ENCODE assay signal across 12 cellular contexts in the genomic region with DNA sequence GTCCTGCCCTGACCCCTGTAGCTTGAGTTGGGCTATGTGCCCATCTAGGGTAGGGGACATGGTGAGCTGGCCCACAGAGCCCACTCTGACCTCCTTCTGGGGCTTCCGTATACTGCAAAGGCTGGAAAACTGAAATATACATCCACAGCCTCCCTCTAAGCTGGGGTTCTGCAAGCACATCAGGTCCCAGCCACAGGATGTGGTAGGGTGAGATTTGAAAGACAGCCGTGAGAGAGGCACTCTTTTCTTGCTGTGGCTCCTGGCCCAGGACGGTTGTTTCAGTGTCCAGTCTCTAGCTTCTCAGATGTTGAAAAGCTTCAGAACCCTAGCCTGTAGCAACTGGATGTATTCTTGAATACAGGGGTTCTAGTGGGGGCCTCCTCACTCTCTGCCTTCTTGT.
DNase-seq lines count a peak whose midpoint lies in the region; ATAC-seq and TF ChIP-seq lines count a peak whose summit lies in the region.
"Had no signal": no experiment of that assay in that cellular context is flagged by ENCODE, and none has a peak within 500 bp of the region (broad histone marks: within the 10 kb centered on the region; RNA-seq: fewer than 3 reads in every experiment).

No MANE protein-coding gene starts in this region.

- H3K9me3 Mint-ChIP-seq in natural killer cell, result peaks cover 0 to 2% of the 10 kb centered on the region in 2 donors
- H3K9me3 Mint-ChIP-seq: brain had no signal

- H3K4me3 Mint-ChIP-seq in natural killer cell, result peak overlapping the region; percentile 67
- H3K4me3 Mint-ChIP-seq: activated T-cell treated with anti-CD3 and anti-CD28 coated beads, Interleukin-2, amount 50 U/mL, for 4 hours; brain had no signal

- H3K36me3 Mint-ChIP-seq in natural killer cell, result peaks cover 7% of the 10 kb centered on the region
- H3K36me3 Mint-ChIP-seq: brain had no signal

- TF ChIP-seq CTCF in natural killer cell (IDR thresholded peaks at IDR 0.05), result no peak

- intact Hi-C loops in natural killer cell (cut with micrococcal nuclease), result no loop called here

- peak overlapping the region in 1 of 2 donors; percentile 49 for H3K27ac Mint-ChIP-seq in natural killer cell
- H3K27ac Mint-ChIP-seq: brain had no signal

- DNase-seq in Jurkat, Clone E6-1 (ENCODE audit: low read depth, low spot score), result peak; percentile 60
- DNase-seq in natural killer cell, result no peak
- no peak for DNase-seq in NCI-H345 (lab: John Stamatoyannopoulos, UW)
- DNase-seq in stimulated activated CD4-positive, alpha-beta T cell treated with anti-CD3 and anti-CD28 coated beads, Interleukin-1b, Interleukin-23, amount 100 ng/mL, for 48 hours, result no peak
- DNase-seq: activated T-cell treated with anti-CD3 and anti-CD28 coated beads, Interleukin-2, amount 50 U/mL, for 4 hours; MV-4-11; NCI-H446 treated with DMSO at 0.1 percent for 48 hours had no signal

- ATAC-seq in GM18909 (IDR thresholded peaks at IDR 0.05; ENCODE audit: poor library complexity, unreplicated experiment) (peak; percentile 56), GM21723 (IDR thresholded peaks at IDR 0.05; ENCODE audit: unreplicated experiment) (peak; percentile 67), natural killer cell (peak in 2 of 3 donors; percentile 60 to 86), HG03025 (IDR thresholded peaks at IDR 0.05; ENCODE audit: low FRiP score, unreplicated experiment) (no peak), GM19467 (IDR thresholded peaks at IDR 0.05; ENCODE audit: unreplicated experiment) (no peak)

- peaks cover 19 to 23% of the 10 kb centered on the region in 2 donors for H3K27me3 Mint-ChIP-seq in natural killer cell (ENCODE audit: low read depth in 2 of 2)

- peaks cover 19 to 20% of the 10 kb centered on the region in 2 donors for H3K4me1 Mint-ChIP-seq in natural killer cell
- H3K4me1 Mint-ChIP-seq: brain had no signal

- no peak overlapping the region for H3K4me3 ChIP-seq in Jurkat, Clone E6-1 (ENCODE audit: low read length)

Comparison
In these comparisons a context has a peak if more than half of its experiments do, and no peak if none do; other contexts are left out.
1. ATAC-seq: peak in GM18909 (single experiment), GM21723 (single experiment) and natural killer cell (2 of 3); none in HG03025 (single experiment) and GM19467 (single experiment).